8 cellular contexts compared by ENCODE assay signal in genomic region chr10:50614444-50615137, GRCh38. TPM values are rescaled to one million over a fixed set of nuclear protein-coding genes. Genes with fewer than 3 reads are reported as not detected.
A peak's percentile ranks its signal among the peaks of the same experiment; 100 is the strongest.
DNase-seq lines count a peak whose midpoint lies in the region; ATAC-seq, FAIRE-seq and TF ChIP-seq lines count a peak whose summit lies in the region.

No MANE protein-coding gene starts in this region.

- H3K4me3 ChIP-seq in HCT116 (replicated peaks in 1 of 2; ENCODE audit: low read depth in 1 of 2, low read length in 2 of 2) (no peak overlapping the region), PC-9 (no peak overlapping the region), keratinocyte (ENCODE audit: control insufficient read depth in 2 of 3, extremely low read depth in 1 of 3, insufficient read depth in 2 of 3, low read depth in 1 of 3, low read length in 3 of 3) (no peak overlapping the region)

- H3K79me2 ChIP-seq in HCT116 (ENCODE audit: insufficient read depth, low read length) (peaks cover 46% of the 10 kb centered on the region), PC-9 (ENCODE audit: low read depth) (peaks cover 84% of the 10 kb centered on the region), keratinocyte (ENCODE audit: control insufficient read depth, insufficient read depth, low read length) (peaks cover 36% of the 10 kb centered on the region)

- H3F3A ChIP-seq in PC-9 (ENCODE audit: insufficient read depth, low read depth): no peaks in the 10 kb centered on the region

- H3K36me3 ChIP-seq in HCT116 (ENCODE audit: control insufficient read depth in 1 of 2, insufficient read depth in 2 of 2, low read length in 2 of 2): no peaks in the 10 kb centered on the region
- H3K36me3 ChIP-seq in PC-9 (ENCODE audit: low read depth): no peaks in the 10 kb centered on the region
- no peaks in the 10 kb centered on the region for H3K36me3 ChIP-seq in keratinocyte (ENCODE audit: control insufficient read depth in 2 of 2, extremely low read depth in 1 of 2, insufficient read depth in 2 of 2, low read length in 2 of 2)

- BruUV-seq in HCT116 (replicated peaks; lab: Mats Ljungman, UMichigan) (no TSS peak), PC-9 (replicated peaks; lab: Mats Ljungman, UMichigan) (no TSS peak)

- no peak overlapping the region for H3K27ac ChIP-seq in HCT116 (ENCODE audit: low read depth, low read length)
- H3K27ac ChIP-seq in PC-9: no peak overlapping the region
- no peak overlapping the region for H3K27ac ChIP-seq in keratinocyte (ENCODE audit: control insufficient read depth, insufficient read depth, low read length)

- H3K9ac ChIP-seq in HCT116 (ENCODE audit: low read length): no peak overlapping the region
- H3K9ac ChIP-seq in keratinocyte (ENCODE audit: control insufficient read depth, extremely low read depth, insufficient read depth, low read length): no peak overlapping the region

- peaks cover 4% of the 10 kb centered on the region for H3K9me1 ChIP-seq in keratinocyte (ENCODE audit: control insufficient read depth, extremely low read depth, insufficient read depth, low read length)

- FAIRE-seq in keratinocyte (lab: Jason Lieb, UNC): no peak

- CTCF ChIA-PET in HCT116 (lab: Charles Lee) (no interaction called here), PC-9 (lab: Charles Lee) (interaction anchor here (0.6 kb wide), 1 partner anchor 103 kb away, joined by 4 read pairs; no protein-coding TSS in a partner anchor)

- POLR2A ChIA-PET in HCT116 (lab: Charles Lee): no interaction called here
- POLR2A ChIA-PET in PC-9 (lab: Charles Lee; ENCODE audit: unreplicated experiment): interaction anchor here (0.8 kb wide), 1 partner anchor 47 kb away, joined by 8 read pairs; no protein-coding TSS in a partner anchor

- dilution Hi-C loops in keratinocyte (cut with MboI; ENCODE audit: extremely low pct_ligation_motif_present, low sequenced_read_pairs): no loop called here

- H3K4me2 ChIP-seq in HCT116 (ENCODE audit: low read length) (peak overlapping the region; percentile 6; the same call in 1 of the 2 replicates), PC-9 (peak overlapping the region; percentile 19; the same call in 1 of the 2 replicates), keratinocyte (ENCODE audit: control insufficient read depth, extremely low read depth, insufficient read depth, low read depth, low read length) (no peak overlapping the region)

- TF ChIP-seq RAD21 in HCT116 (IDR thresholded peaks at IDR 0.05; ENCODE audit: low read depth): no peak

- DNase-seq in HCT116 (ENCODE audit: low read depth, low spot score) (peak; percentile 37), PC-9 (peak; percentile 58 to 66), keratinocyte (ENCODE audit: low read depth, low spot score) (no peak), NCI-H1417 treated with DMSO at 0.1 percent for 48 hours (lab: John Stamatoyannopoulos, UW) (no peak), NCI-H526 treated with DMSO at 0.1 percent for 48 hours (lab: John Stamatoyannopoulos, UW) (no peak)
- no peak for DNase-seq in activated CD8-positive, alpha-beta memory T cell treated with anti-CD3 and anti-CD28 coated beads, Interleukin-2, amount 50 U/mL, for 4 hours

- TF ChIP-seq POLR2A in HCT116 (IDR thresholded peaks at IDR 0.05; ENCODE audit: borderline replicate concordance, extremely low read depth, insufficient read depth, insufficient read length): no peak

- TF ChIP-seq CTCF in GM12874 (IDR thresholded peaks at IDR 0.05; ENCODE audit: insufficient read depth, low read depth, low read length) (peak; percentile 44; the same call in 1 of the 2 replicates), HCT116 (IDR thresholded peaks at IDR 0.05 in 2 of 3, conservative IDR thresholded peaks at IDR 0.05 in 1 of 3; ENCODE audit: borderline replicate concordance in 1 of 3, insufficient read depth in 1 of 3, low read depth in 2 of 3, low read length in 2 of 3) (peak; percentile 17 to 61 (median 57); a peak in 4 of 6 replicates), PC-9 (conservative IDR thresholded peaks at IDR 0.05) (peak; percentile 70), keratinocyte (optimal IDR thresholded peaks at IDR 0.05 in 1 of 3, IDR thresholded peaks at IDR 0.05 in 1 of 3, conservative IDR thresholded peaks at IDR 0.05 in 1 of 3; ENCODE audit: extremely low read depth in 1 of 3, insufficient read depth in 2 of 3, low read length in 3 of 3) (peak; percentile 48 to 65 (median 50))

- peaks cover 10 to 14% of the 10 kb centered on the region in 2 experiments; a peak in 3 of 4 replicates for H3K4me1 ChIP-seq in HCT116 (ENCODE audit: control insufficient read depth in 1 of 2, insufficient read depth in 2 of 2, low read length in 2 of 2)
- H3K4me1 ChIP-seq in PC-9 (replicated peaks; ENCODE audit: insufficient read depth): peaks cover 30% of the 10 kb centered on the region
- peaks cover 15% of the 10 kb centered on the region for H3K4me1 ChIP-seq in keratinocyte (ENCODE audit: control insufficient read depth, extremely low read depth, insufficient read depth, low read length)

- ATAC-seq in HCT116 (peak; percentile 97), GM18873 (IDR thresholded peaks at IDR 0.05; ENCODE audit: low FRiP score, unreplicated experiment) (no peak)

- H4K20me1 ChIP-seq in HCT116 (ENCODE audit: insufficient read depth): no peaks in the 10 kb centered on the region
- peaks cover 11% of the 10 kb centered on the region for H4K20me1 ChIP-seq in PC-9 (ENCODE audit: insufficient read depth)
- no peaks in the 10 kb centered on the region for H4K20me1 ChIP-seq in keratinocyte (ENCODE audit: control insufficient read depth, extremely low read depth, insufficient read depth, low read length)

- H3K9me3 ChIP-seq in HCT116 (ENCODE audit: control insufficient read depth in 1 of 2, insufficient read depth in 1 of 2, low read depth in 1 of 2, low read length in 2 of 2) (no peaks in the 10 kb centered on the region), PC-9 (ENCODE audit: insufficient read depth, low read depth) (no peaks in the 10 kb centered on the region), keratinocyte (ENCODE audit: control insufficient read depth, low read depth, low read length) (no peaks in the 10 kb centered on the region)

- H3K27me3 ChIP-seq in HCT116 (ENCODE audit: insufficient read depth, low read length) (no peaks in the 10 kb centered on the region), PC-9 (ENCODE audit: insufficient read depth, low read depth) (no peaks in the 10 kb centered on the region), keratinocyte (ENCODE audit: control insufficient read depth, extremely low read depth, insufficient read depth, low read length) (no peaks in the 10 kb centered on the region)

- H2AFZ ChIP-seq in HCT116 (ENCODE audit: low read depth, low read length, poor library complexity, severe bottlenecking) (no peak overlapping the region), PC-9 (no peak overlapping the region), keratinocyte (ENCODE audit: control insufficient read depth, low read length) (no peak overlapping the region)

- RAD21 ChIA-PET in HCT116 (lab: Charles Lee; ENCODE audit: low non-redundant PET in 1 of 2, low total read pairs in 2 of 2, uncharacterized antibody in 2 of 2, unreplicated experiment in 2 of 2): no interaction called here

- H3K9me2 ChIP-seq in HCT116 (ENCODE audit: insufficient read depth): no peaks in the 10 kb centered on the region
- no peaks in the 10 kb centered on the region for H3K9me2 ChIP-seq in PC-9 (ENCODE audit: insufficient read depth)

- intact Hi-C loops in HCT116 (cut with micrococcal nuclease): no loop called here
- intact Hi-C loops in PC-9 (cut with micrococcal nuclease; ENCODE audit: unreplicated experiment): no loop called here

TF ChIP-seq in HCT116, 20 proteins besides CTCF, POLR2A, EP300 and RAD21 (continues in another document):
- TF ChIP-seq CEBPB (IDR thresholded peaks at IDR 0.05; ENCODE audit: low read depth): no peak
- TF ChIP-seq ZFX (IDR thresholded peaks at IDR 0.05): no peak
- no peak for TF ChIP-seq JUND (IDR thresholded peaks at IDR 0.05)
- no peak for TF ChIP-seq CBX3 (IDR thresholded peaks at IDR 0.05; ENCODE audit: low read depth)
- no peak for TF ChIP-seq YY1 (IDR thresholded peaks at IDR 0.05; ENCODE audit: extremely low read depth, insufficient replicate concordance, low read depth, low read length)
- no peak for TF ChIP-seq EZH2phosphoT487 (IDR thresholded peaks at IDR 0.05; ENCODE audit: borderline replicate concordance)
- no peak for TF ChIP-seq MAX (IDR thresholded peaks at IDR 0.05)
- no peak for TF ChIP-seq SIN3A (IDR thresholded peaks at IDR 0.05; ENCODE audit: low read depth)
- no peak for TF ChIP-seq SRF (IDR thresholded peaks at IDR 0.05; ENCODE audit: low read depth)
- no peak for TF ChIP-seq ZBTB33 (IDR thresholded peaks at IDR 0.05; ENCODE audit: extremely low read depth, insufficient replicate concordance, low read length)
- TF ChIP-seq ZNF274 (IDR thresholded peaks at IDR 0.05; ENCODE audit: low read depth, low read length): no peak
- no peak for TF ChIP-seq EGR1 (IDR thresholded peaks at IDR 0.05; ENCODE audit: low read depth)

RNA-seq across cellular contexts. Expression of gene SGMS1, which starts 9.2 kb away (rescaled TPM):
- total RNA-seq in HCT116 (2021; ENCODE audit: unreplicated experiment): 29.1 TPM
- polyA plus RNA-seq in HCT116 (2012): 13.3 and 14.7 TPM in 2 replicates
- total RNA-seq in PC-9 (2021): 34.3 and 35.0 TPM in 2 replicates
- polyA plus RNA-seq in keratinocyte: 16.3 to 18.3 TPM (median 16.7 TPM) in 3 replicates
- 96.4 TPM for polyA plus RNA-seq in keratinocyte (2011; ENCODE audit: low read depth)
- 9.7 and 12.7 TPM in 2 replicates for polyA plus RNA-seq in keratinocyte (2011; cell fraction: cytosol; rRNA removed)
- 17.8 and 18.7 TPM in 2 replicates for polyA plus RNA-seq in keratinocyte (2011; cell fraction: nucleus; rRNA removed)
- 13.6 and 15.8 TPM in 2 replicates for polyA plus RNA-seq in keratinocyte (2012; ENCODE audit: low replicate concordance)
- 18.4 to 24.3 TPM (median 18.9 TPM) in 3 replicates for polyA minus RNA-seq in keratinocyte
- polyA minus RNA-seq in keratinocyte (2011; cell fraction: cytosol; rRNA and poly(A)+ RNA removed): 21.9 TPM
- polyA minus RNA-seq in keratinocyte (2011; cell fraction: nucleus; rRNA and poly(A)+ RNA removed): 31.7 and 46.4 TPM in 2 replicates

Comparison
In these comparisons a context has a peak if more than half of its experiments do, and no peak if none do; other contexts are left out.
1. DNase-seq: peak in HCT116 (single experiment) and PC-9 (2 of 2); none in keratinocyte (single experiment), NCI-H1417 treated with DMSO at 0.1 percent for 48 hours (single experiment), activated CD8-positive, alpha-beta memory T cell treated with anti-CD3 and anti-CD28 coated beads, Interleukin-2, amount 50 U/mL, for 4 hours (single experiment) and NCI-H526 treated with DMSO at 0.1 percent for 48 hours (single experiment).
2. Peak in every context shown above with its lines, with median percentiles within 50 percentile points of each other: CTCF ChIP-seq.